In genomic region chr6:151738960-151739359, GRCh38 we compare ENCODE assay signal across 25 cellular contexts.
"Had no signal": no experiment of that assay in that cellular context is flagged by ENCODE, and none has a peak within 500 bp of the region (broad histone marks: within the 10 kb centered on the region; RNA-seq: fewer than 3 reads in every experiment).

No MANE protein-coding gene starts in this region.

- H3K36me3 Mint-ChIP-seq: activated naive CD8-positive, alpha-beta T cell treated with anti-CD3 and anti-CD28 coated beads, Interleukin-2, amount 10 ng/mL, durations not matched to agents 7 days and 5 days; natural killer cell treated with Interleukin-12 subunit alpha and Interleukin-12 subunit beta and Interleukin-15 and Interleukin-18, amount 100 ng/mL, for 72 hours; stimulated activated effector memory CD8-positive, alpha-beta T cell treated with anti-CD3 and anti-CD28 coated beads, Interleukin-12 subunit alpha, Interleukin-12 subunit beta, amount 100 ng/mL, for 72 hours had no signal

- H3K4me2 ChIP-seq: hepatocyte had no signal

- H3K4me3 ChIP-seq: ascending aorta, hepatocyte, left ventricle myocardium inferior, lung, right lobe of liver, skin epidermis, upper lobe of left lung, vagina had no signal

- H3K27ac ChIP-seq: ascending aorta, epithelial cell of prostate, hepatocyte, left ventricle myocardium inferior, right lobe of liver, skin epidermis, upper lobe of left lung, vagina had no signal

- H3K4me1 Mint-ChIP-seq: activated CD4-positive, alpha-beta memory T cell treated with anti-CD3 and anti-CD28 coated beads, Interleukin-2, amount 10 ng/mL, durations not matched to agents 7 days and 5 days; activated CD4-positive, alpha-beta T cell treated with anti-CD3 and anti-CD28 coated beads, Interleukin-2, amount 10 ng/mL, durations not matched to agents 7 days and 5 days; activated naive CD4-positive, alpha-beta T cell treated with anti-CD3 and anti-CD28 coated beads, Interleukin-2, amount 10 ng/mL, durations not matched to agents 7 days and 5 days; activated naive CD8-positive, alpha-beta T cell treated with anti-CD3 and anti-CD28 coated beads, Interleukin-2, amount 10 ng/mL, durations not matched to agents 7 days and 5 days; stimulated activated effector memory CD8-positive, alpha-beta T cell treated with anti-CD3 and anti-CD28 coated beads, Interleukin-12 subunit alpha, Interleukin-12 subunit beta, amount 100 ng/mL, for 72 hours had no signal

- DNase-seq: activated CD4-positive, alpha-beta memory T cell treated with anti-CD3 and anti-CD28 coated beads, Interleukin-2, amount 10 ng/mL, durations not matched to agents 7 days and 5 days; activated CD4-positive, alpha-beta T cell treated with anti-CD3 and anti-CD28 coated beads, Interleukin-2, amount 10 ng/mL, durations not matched to agents 7 days and 5 days; activated CD4-positive, CD25-positive, alpha-beta regulatory T cell treated with anti-CD3 and anti-CD28 coated beads, Interleukin-2, amount 50 U/mL, for 72 hours; activated CD8-positive, alpha-beta memory T cell treated with anti-CD3 and anti-CD28 coated beads, Interleukin-2, amount 50 U/mL, for 48 hours; activated gamma-delta T cell; activated naive CD4-positive, alpha-beta T cell treated with anti-CD3 and anti-CD28 coated beads, Interleukin-2, amount 10 ng/mL, durations not matched to agents 7 days and 5 days; activated naive CD8-positive, alpha-beta T cell treated with anti-CD3 and anti-CD28 coated beads, Interleukin-2, amount 10 ng/mL, durations not matched to agents 7 days and 5 days; activated T-cell treated with anti-CD3 and anti-CD28 coated beads, Interleukin-2, amount 50 U/mL, for 24 hours; central memory CD4-positive, alpha-beta T cell; islet precursor cell; left ventricle myocardium inferior; mesendoderm; right lobe of liver; stimulated activated CD4-positive, alpha-beta T cell treated with anti-CD3 and anti-CD28 coated beads, Interleukin-4, amount 100 ng/mL, for 24 hours; T1000; upper lobe of left lung had no signal

- H3K4me3 Mint-ChIP-seq: activated CD4-positive, alpha-beta memory T cell treated with anti-CD3 and anti-CD28 coated beads, Interleukin-2, amount 10 ng/mL, durations not matched to agents 7 days and 5 days; activated CD4-positive, alpha-beta T cell treated with anti-CD3 and anti-CD28 coated beads, Interleukin-2, amount 10 ng/mL, durations not matched to agents 7 days and 5 days; activated naive CD4-positive, alpha-beta T cell treated with anti-CD3 and anti-CD28 coated beads, Interleukin-2, amount 10 ng/mL, durations not matched to agents 7 days and 5 days; activated naive CD8-positive, alpha-beta T cell treated with anti-CD3 and anti-CD28 coated beads, Interleukin-2, amount 10 ng/mL, durations not matched to agents 7 days and 5 days; activated T-cell treated with anti-CD3 and anti-CD28 coated beads, Interleukin-2, amount 50 U/mL, for 24 hours; natural killer cell treated with Interleukin-12 subunit alpha and Interleukin-12 subunit beta and Interleukin-15 and Interleukin-18, amount 100 ng/mL, for 72 hours; stimulated activated effector memory CD8-positive, alpha-beta T cell treated with anti-CD3 and anti-CD28 coated beads, Interleukin-12 subunit alpha, Interleukin-12 subunit beta, amount 100 ng/mL, for 72 hours; stimulated activated naive CD8-positive, alpha-beta T cell treated with anti-CD3 and anti-CD28 coated beads, Interleukin-15, Interleukin-2, amounts not matched to agents 100 ng/mL and 50 ng/mL, for 24 hours had no signal

- H3K79me2 ChIP-seq: hepatocyte had no signal

- H3K9me3 Mint-ChIP-seq: activated CD4-positive, alpha-beta memory T cell treated with anti-CD3 and anti-CD28 coated beads, Interleukin-2, amount 10 ng/mL, durations not matched to agents 7 days and 5 days; activated CD4-positive, alpha-beta T cell treated with anti-CD3 and anti-CD28 coated beads, Interleukin-2, amount 10 ng/mL, durations not matched to agents 7 days and 5 days; activated naive CD4-positive, alpha-beta T cell treated with anti-CD3 and anti-CD28 coated beads, Interleukin-2, amount 10 ng/mL, durations not matched to agents 7 days and 5 days; activated naive CD8-positive, alpha-beta T cell treated with anti-CD3 and anti-CD28 coated beads, Interleukin-2, amount 10 ng/mL, durations not matched to agents 7 days and 5 days; activated T-cell treated with anti-CD3 and anti-CD28 coated beads, Interleukin-2, amount 50 U/mL, for 24 hours; natural killer cell treated with Interleukin-12 subunit alpha and Interleukin-12 subunit beta and Interleukin-15 and Interleukin-18, amount 100 ng/mL, for 72 hours; stimulated activated effector memory CD8-positive, alpha-beta T cell treated with anti-CD3 and anti-CD28 coated beads, Interleukin-12 subunit alpha, Interleukin-12 subunit beta, amount 100 ng/mL, for 72 hours; stimulated activated naive CD8-positive, alpha-beta T cell treated with anti-CD3 and anti-CD28 coated beads, Interleukin-15, Interleukin-2, amounts not matched to agents 100 ng/mL and 50 ng/mL, for 24 hours had no signal

- H2AFZ ChIP-seq: hepatocyte had no signal

- H3K9me3 ChIP-seq: ascending aorta, left ventricle myocardium inferior, right lobe of liver, upper lobe of left lung, vagina had no signal

- H3K27me3 ChIP-seq: ascending aorta, hepatocyte, right lobe of liver, upper lobe of left lung, vagina had no signal

- H3K36me3 ChIP-seq: ascending aorta, left ventricle myocardium inferior, right lobe of liver, upper lobe of left lung, vagina had no signal

- H3K27ac Mint-ChIP-seq: activated CD4-positive, alpha-beta memory T cell treated with anti-CD3 and anti-CD28 coated beads, Interleukin-2, amount 10 ng/mL, durations not matched to agents 7 days and 5 days; activated CD4-positive, alpha-beta T cell treated with anti-CD3 and anti-CD28 coated beads, Interleukin-2, amount 10 ng/mL, durations not matched to agents 7 days and 5 days; activated naive CD4-positive, alpha-beta T cell treated with anti-CD3 and anti-CD28 coated beads, Interleukin-2, amount 10 ng/mL, durations not matched to agents 7 days and 5 days; activated naive CD8-positive, alpha-beta T cell treated with anti-CD3 and anti-CD28 coated beads, Interleukin-2, amount 10 ng/mL, durations not matched to agents 7 days and 5 days; activated T-cell treated with anti-CD3 and anti-CD28 coated beads, Interleukin-2, amount 50 U/mL, for 24 hours; natural killer cell treated with Interleukin-12 subunit alpha and Interleukin-12 subunit beta and Interleukin-15 and Interleukin-18, amount 100 ng/mL, for 72 hours; stimulated activated effector memory CD8-positive, alpha-beta T cell treated with anti-CD3 and anti-CD28 coated beads, Interleukin-12 subunit alpha, Interleukin-12 subunit beta, amount 100 ng/mL, for 72 hours; stimulated activated naive CD8-positive, alpha-beta T cell treated with anti-CD3 and anti-CD28 coated beads, Interleukin-15, Interleukin-2, amounts not matched to agents 100 ng/mL and 50 ng/mL, for 24 hours had no signal

- ATAC-seq: natural killer cell treated with Interleukin-12 subunit alpha and Interleukin-12 subunit beta and Interleukin-15 and Interleukin-18, amount 100 ng/mL, for 72 hours; right lobe of liver; stimulated activated effector memory CD8-positive, alpha-beta T cell treated with anti-CD3 and anti-CD28 coated beads, Interleukin-12 subunit alpha, Interleukin-12 subunit beta, amount 100 ng/mL, for 72 hours had no signal

- H3K4me1 ChIP-seq: ascending aorta, left ventricle myocardium inferior, upper lobe of left lung, vagina had no signal
